In genomic region chr7:33091641-33092191, GRCh38 we compare ENCODE assay signal across 1 cellular context.
A peak's percentile ranks its signal among the peaks of the same experiment; 100 is the strongest.
TF ChIP-seq lines count a peak whose summit lies in the region.

No MANE protein-coding gene starts in this region.

TF ChIP-seq in HepG2, 621 proteins besides CTCF, POLR2A, EP300 and RAD21:
- TF ChIP-seq ZNF281 (CRISPR knock-in tag; IDR thresholded peaks at IDR 0.05; ENCODE audit: borderline replicate concordance) (no peak), U2AF2 (IDR thresholded peaks at IDR 0.05; ENCODE audit: low read depth, low read length) (no peak), STAG1 (CRISPR knock-in tag; IDR thresholded peaks at IDR 0.05) (peak; percentile 38; the same call in 1 of the 2 replicates)
